In the genomic region with DNA sequence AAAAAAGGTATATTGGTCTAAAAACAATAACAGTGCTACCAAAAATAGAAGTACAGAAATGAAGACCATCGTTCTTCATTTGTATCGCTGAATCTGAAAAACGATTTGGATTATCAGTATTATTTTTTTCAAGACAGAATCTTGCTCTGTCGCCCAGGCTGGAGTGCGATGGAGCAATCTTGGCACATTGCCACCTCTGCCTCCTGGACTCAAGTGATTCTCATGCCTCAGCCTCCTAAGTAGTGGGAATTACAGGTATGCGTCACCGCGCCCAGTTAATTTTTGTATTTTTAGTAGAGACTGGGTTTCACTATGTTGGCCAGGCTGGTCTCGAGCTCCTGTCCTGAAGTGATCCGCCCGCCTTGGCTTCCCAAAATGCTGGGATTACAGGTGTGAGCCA, we compare ENCODE assay signal across 2 cellular contexts.
TF ChIP-seq lines count a peak whose summit lies in the region.

No MANE protein-coding gene starts in this region.

TF ChIP-seq in HEK293, 187 proteins besides CTCF, POLR2A, EP300 and RAD21:
- TF ChIP-seq, protein P1, sequence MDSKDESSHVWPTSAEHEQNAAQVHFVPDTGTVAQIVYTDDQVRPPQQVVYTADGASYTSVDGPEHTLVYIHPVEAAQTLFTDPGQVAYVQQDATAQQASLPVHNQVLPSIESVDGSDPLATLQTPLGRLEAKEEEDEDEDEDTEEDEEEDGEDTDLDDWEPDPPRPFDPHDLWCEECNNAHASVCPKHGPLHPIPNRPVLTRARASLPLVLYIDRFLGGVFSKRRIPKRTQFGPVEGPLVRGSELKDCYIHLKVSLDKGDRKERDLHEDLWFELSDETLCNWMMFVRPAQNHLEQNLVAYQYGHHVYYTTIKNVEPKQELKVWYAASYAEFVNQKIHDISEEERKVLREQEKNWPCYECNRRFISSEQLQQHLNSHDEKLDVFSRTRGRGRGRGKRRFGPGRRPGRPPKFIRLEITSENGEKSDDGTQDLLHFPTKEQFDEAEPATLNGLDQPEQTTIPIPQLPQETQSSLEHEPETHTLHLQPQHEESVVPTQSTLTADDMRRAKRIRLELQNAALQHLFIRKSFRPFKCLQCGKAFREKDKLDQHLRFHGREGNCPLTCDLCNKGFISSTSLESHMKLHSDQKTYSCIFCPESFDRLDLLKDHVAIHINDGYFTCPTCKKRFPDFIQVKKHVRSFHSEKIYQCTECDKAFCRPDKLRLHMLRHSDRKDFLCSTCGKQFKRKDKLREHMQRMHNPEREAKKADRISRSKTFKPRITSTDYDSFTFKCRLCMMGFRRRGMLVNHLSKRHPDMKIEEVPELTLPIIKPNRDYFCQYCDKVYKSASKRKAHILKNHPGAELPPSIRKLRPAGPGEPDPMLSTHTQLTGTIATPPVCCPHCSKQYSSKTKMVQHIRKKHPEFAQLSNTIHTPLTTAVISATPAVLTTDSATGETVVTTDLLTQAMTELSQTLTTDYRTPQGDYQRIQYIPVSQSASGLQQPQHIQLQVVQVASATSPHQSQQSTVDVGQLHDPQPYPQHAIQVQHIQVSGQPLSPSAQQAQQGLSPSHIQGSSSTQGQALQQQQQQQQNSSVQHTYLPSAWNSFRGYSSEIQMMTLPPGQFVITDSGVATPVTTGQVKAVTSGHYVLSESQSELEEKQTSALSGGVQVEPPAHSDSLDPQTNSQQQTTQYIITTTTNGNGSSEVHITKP (tag by site-specific recombination; IDR thresholded peaks at IDR 0.05), result 0 out of 2 replicates have a peak, but pooled peaks have one; percentile 21

TF ChIP-seq in K562, 482 proteins besides CTCF, POLR2A, EP300 and RAD21:
- TF ChIP-seq NFIC (IDR thresholded peaks at IDR 0.05) (peak; percentile 94), NFIX (CRISPR knock-in tag; IDR thresholded peaks at IDR 0.05; ENCODE audit: low read depth) (peak; percentile 50)
TF ChIP-seq in K562: peak in this region for 2; not testable (repeated sequence) for 480.
